Comparison of ENCODE assay signal across 8 cellular contexts in genomic region chr17:40219073-40219860, GRCh38. TPM values are rescaled to one million over a fixed set of nuclear protein-coding genes. Genes with fewer than 3 reads are reported as not detected.
DNase-seq lines count a peak whose midpoint lies in the region; ATAC-seq and TF ChIP-seq lines count a peak whose summit lies in the region.

Gene WIPF2, plus strand, starts transcription at chr17:40219304. Its CDS starts 37,156 bp downstream, at chr17:40256460.

- no peaks in the 10 kb centered on the region for H3K36me3 ChIP-seq in adrenal gland (replicated peaks in 1 of 2)

- H3K27me3 Mint-ChIP-seq in T-cell: no peaks in the 10 kb centered on the region

- intact Hi-C loops in adrenal gland (cut with DNase I) (no loop called here), left cardiac atrium (cut with DNase I) (loop anchor here in 1 of 2 donors (2.0 kb wide), 1 partner anchor 68 kb away; the partner anchor contains the start of gene CDC6), posterior vena cava (cut with DNase I) (loop anchor here (10.0 kb wide), 2 partner anchors 56 to 136 kb away; no protein-coding TSS in a partner anchor)

- peak within 1 kb of the TSS; percentile 87 to 98 (median 95) for H3K4me3 Mint-ChIP-seq in T-cell

- POLR2A ChIA-PET in T-cell (lab: Charles Lee): interaction anchor here (0.6 to 1.0 kb wide), 8 partner anchors 8 to 1469 kb away, joined by 3 to 10 read pairs (median 3); partner anchors contain the start of gene CDK12 (in 1 of the 2)

- peak within 1 kb of the TSS; percentile 58 to 95 (median 90) for H3K27ac ChIP-seq in adrenal gland

- DNase-seq in NCI-H1436 treated with DMSO at 0.1 percent for 48 hours (lab: John Stamatoyannopoulos, UW): peak; percentile 87
- DNase-seq in T-cell: peak; percentile 91 to 97 (median 94)
- DNase-seq in adrenal gland: peak; percentile 96 to 98 (median 97)
- DNase-seq in left cardiac atrium: peak; percentile 97
- peak; percentile 99 for DNase-seq in posterior vena cava (ENCODE audit: low spot score)
- DNase-seq in ureter (ENCODE audit: low spot score): peak; percentile 98

- ATAC-seq in HG02763 (IDR thresholded peaks at IDR 0.05; ENCODE audit: unreplicated experiment) (peak; percentile 88), T-cell (replicated peaks in 1 of 4) (peak; percentile 91 to 99 (median 97)), left cardiac atrium (peak; percentile 99)

- peak within 1 kb of the TSS; percentile 100 for H3K27ac Mint-ChIP-seq in T-cell

- H3K36me3 Mint-ChIP-seq in T-cell: peaks cover 3% of the 10 kb centered on the region

- TF ChIP-seq CTCF in GM12872 (IDR thresholded peaks at IDR 0.05; ENCODE audit: insufficient read depth, low read depth, low read length): peak; percentile 55
- peak; percentile 71 to 92 (median 78) for TF ChIP-seq CTCF in adrenal gland (IDR thresholded peaks at IDR 0.05)

- peaks cover 26 to 42% (median 31%) of the 10 kb centered on the region in 3 donors for H3K4me1 Mint-ChIP-seq in T-cell

- H3K9me3 Mint-ChIP-seq in T-cell: no peaks in the 10 kb centered on the region

- H3K4me1 ChIP-seq in adrenal gland (replicated peaks in 1 of 2): peaks cover 3 to 22% of the 10 kb centered on the region in 2 donors

- H3K4me3 ChIP-seq in adrenal gland: peak within 1 kb of the TSS in 3 of 4 donors; percentile 38 to 70 (median 66)

- CTCF ChIA-PET in T-cell (lab: Charles Lee): interaction anchor here in 1 of 2 donors (0.6 to 2.0 kb wide), 13 partner anchors 15 to 240 kb away, joined by 3 to 13 read pairs (median 4); partner anchors contain the start of genes CASC3 and MED24

- peak; percentile 17 to 82 for TF ChIP-seq POLR2A in adrenal gland (IDR thresholded peaks at IDR 0.05)

- WGBS in adrenal gland, 4 donors: 1% methylated on average over 20 to 60 of the region's 60 CpGs

- H3K27me3 ChIP-seq in adrenal gland: no peaks in the 10 kb centered on the region

- no peaks in the 10 kb centered on the region for H3K9me3 ChIP-seq in adrenal gland (replicated peaks in 1 of 3)

RNA-seq across cellular contexts. Expression of gene WIPF2, which starts in this region (rescaled TPM):
- 10 to 100 TPM; 23.1 to 42.1 (median 32.1) TPM for total RNA-seq in T-cell
- 10 to 100 TPM in 7 of 8 donors, 1 to 10 TPM in 1; 8.0 to 30.2 (median 20.9) TPM for total RNA-seq in adrenal gland
- polyA plus RNA-seq in adrenal gland: 10 to 100 TPM in 2 of 3 donors, 1 to 10 TPM in 1; 5.7 to 17.8 (median 13.0) TPM
- total RNA-seq in left cardiac atrium: 10 to 100 TPM; 13.9 to 14.4 TPM
- total RNA-seq in posterior vena cava: 10 to 100 TPM; 24.8 to 28.9 TPM
- total RNA-seq in ureter: 39.6 TPM

Comparison
In these comparisons a context has a peak if more than half of its experiments do, and no peak if none do; other contexts are left out.
1. Peak in every context shown above with its lines: DNase-seq, ATAC-seq, H3K4me3 ChIP-seq and H3K27ac ChIP-seq.
2. intact Hi-C loops: an anchor here in posterior vena cava (10.0 kb wide); none called in adrenal gland.